Comparison of ENCODE assay signal across 21 cellular contexts in the genomic region with DNA sequence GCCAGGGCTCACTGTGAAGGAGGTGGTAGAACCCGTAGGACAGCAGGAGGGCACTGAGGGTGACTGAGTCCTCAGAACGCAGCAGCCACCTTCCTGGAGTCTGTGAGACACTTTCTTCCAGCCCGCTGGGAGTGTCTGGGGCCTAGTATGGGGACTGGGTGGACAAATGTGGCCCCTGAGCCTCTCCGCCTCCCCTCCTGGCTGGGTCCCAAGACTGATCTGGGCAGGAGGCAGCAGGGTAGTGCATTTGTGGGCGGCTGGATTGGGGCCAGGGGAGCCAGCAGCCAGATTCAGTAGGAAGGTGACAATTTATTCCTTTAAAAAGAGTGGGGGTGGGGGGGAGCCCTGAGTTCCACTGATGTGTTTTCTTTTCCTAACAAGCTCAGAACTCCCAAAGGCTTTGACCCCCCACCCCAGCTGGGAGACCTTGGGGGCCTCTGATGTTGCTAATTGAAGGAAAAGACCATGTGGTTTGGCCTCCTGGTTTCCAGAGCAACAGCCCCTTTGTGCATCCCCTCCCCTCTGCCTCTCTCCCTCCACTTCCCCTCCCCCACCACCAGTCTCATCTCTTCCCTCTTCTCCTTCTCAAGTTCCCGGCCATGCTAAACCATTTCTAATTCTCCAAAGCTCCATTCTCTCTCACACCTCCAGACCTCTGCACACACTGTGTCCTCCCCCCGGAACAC. TPM values are rescaled to one million over a fixed set of nuclear protein-coding genes. Genes with fewer than 3 reads are reported as not detected.
DNase-seq lines count a peak whose midpoint lies in the region; ATAC-seq and TF ChIP-seq lines count a peak whose summit lies in the region.
"Had no signal": no experiment of that assay in that cellular context is flagged by ENCODE, and none has a peak within 500 bp of the region (broad histone marks: within the 10 kb centered on the region; RNA-seq: fewer than 3 reads in every experiment).

No MANE protein-coding gene starts in this region.

- H3K27ac ChIP-seq in iPS-18a (ENCODE audit: low read length): peak overlapping the region; percentile 34
- H3K27ac ChIP-seq in CD8-positive, alpha-beta memory T cell (ENCODE audit: low read depth, low read length): no peak overlapping the region
- H3K27ac ChIP-seq in gastrocnemius medialis: no peak overlapping the region
- H3K27ac ChIP-seq: GM23248, uterus had no signal

- peaks cover 9% of the 10 kb centered on the region for H3K27me3 Mint-ChIP-seq in stimulated activated memory B cell treated with anti-CD40 and anti-IgM and Interleukin-4, amounts not matched to agents 10 μg/mL and 1 μg/mL and 100 μg/mL, for 72 hours
- peaks cover 8 to 22% of the 10 kb centered on the region in 2 donors for H3K27me3 Mint-ChIP-seq in CD8-positive, alpha-beta memory T cell

- CTCF ChIA-PET in CD8-positive, alpha-beta memory T cell (lab: Charles Lee): no interaction called here

- H3K9ac ChIP-seq in iPS-18a (ENCODE audit: low read length): peak overlapping the region; percentile 46
- H3K9ac ChIP-seq: GM23248 had no signal

- no peak for TF ChIP-seq CTCF in gastrocnemius medialis (IDR thresholded peaks at IDR 0.05 in 4 of 5, conservative IDR thresholded peaks at IDR 0.05 in 1 of 5)

- no peaks in the 10 kb centered on the region for H3K36me3 Mint-ChIP-seq in stimulated activated memory B cell treated with anti-CD40 and anti-IgM and Interleukin-4, amounts not matched to agents 10 μg/mL and 1 μg/mL and 100 μg/mL, for 72 hours
- H3K36me3 Mint-ChIP-seq in CD8-positive, alpha-beta memory T cell: no peaks in the 10 kb centered on the region
- H3K36me3 Mint-ChIP-seq: activated naive CD8-positive, alpha-beta T cell treated with anti-CD3 and anti-CD28 coated beads, Interleukin-2, amount 10 ng/mL, durations not matched to agents 7 days and 5 days had no signal

- DNase-seq in NCI-H2081 (lab: John Stamatoyannopoulos, UW) (peak; percentile 6 to 13), NCI-H2081 treated with DMSO at 0.1 percent for 48 hours (lab: John Stamatoyannopoulos, UW) (no peak), RPMI8226 (peak; percentile 51), AG08396 (ENCODE audit: low spot score) (no peak), gastrocnemius medialis (no peak)
- no peak for DNase-seq in CD8-positive, alpha-beta memory T cell
- DNase-seq: activated CD4-positive, alpha-beta T cell treated with anti-CD3 and anti-CD28 coated beads, Interleukin-2, amount 50 U/mL, for 4 hours; activated naive CD8-positive, alpha-beta T cell treated with anti-CD3 and anti-CD28 coated beads, Interleukin-2, amount 10 ng/mL, durations not matched to agents 7 days and 5 days; activated T-cell treated with anti-CD3 and anti-CD28 coated beads, Interleukin-2, amount 50 U/mL, for 4 hours; GM23248; NCI-H524 treated with DMSO at 0.1 percent for 48 hours; stimulated activated CD4-positive, alpha-beta T cell treated with anti-CD3 and anti-CD28 coated beads, Interleukin-12 subunit alpha, Interleukin-12 subunit beta, amount 100 ng/mL, for 4 hours; stimulated activated naive CD8-positive, alpha-beta T cell treated with anti-CD3 and anti-CD28 coated beads, Interleukin-15, Interleukin-2, amounts not matched to agents 100 U/mL and 50 U/mL, for 24 hours; uterus had no signal

- ATAC-seq in stimulated activated memory B cell treated with anti-CD40 and anti-IgM and Interleukin-4, amounts not matched to agents 10 μg/mL and 1 μg/mL and 100 μg/mL, for 72 hours: no peak
- ATAC-seq in gastrocnemius medialis: no peak
- ATAC-seq: activated T-cell treated with anti-CD3 and anti-CD28 coated beads, Interleukin-2, amount 50 U/mL, for 4 hours; Panc1; stimulated activated naive CD8-positive, alpha-beta T cell treated with anti-CD3 and anti-CD28 coated beads, Interleukin-15, Interleukin-2, amounts not matched to agents 100 U/mL and 50 U/mL, for 24 hours had no signal

- peaks cover 41% of the 10 kb centered on the region for H3K4me1 Mint-ChIP-seq in stimulated activated memory B cell treated with anti-CD40 and anti-IgM and Interleukin-4, amounts not matched to agents 10 μg/mL and 1 μg/mL and 100 μg/mL, for 72 hours
- H3K4me1 Mint-ChIP-seq in CD8-positive, alpha-beta memory T cell: peaks cover 0 to 5% (median 0%) of the 10 kb centered on the region in 3 donors

- H3K4me3 Mint-ChIP-seq in stimulated activated memory B cell treated with anti-CD40 and anti-IgM and Interleukin-4, amounts not matched to agents 10 μg/mL and 1 μg/mL and 100 μg/mL, for 72 hours: no peak overlapping the region
- H3K4me3 Mint-ChIP-seq in CD8-positive, alpha-beta memory T cell: no peak overlapping the region
- H3K4me3 Mint-ChIP-seq: activated naive CD8-positive, alpha-beta T cell treated with anti-CD3 and anti-CD28 coated beads, Interleukin-2, amount 10 ng/mL, durations not matched to agents 7 days and 5 days; activated T-cell treated with anti-CD3 and anti-CD28 coated beads, Interleukin-2, amount 50 U/mL, for 4 hours had no signal

- intact Hi-C loops in gastrocnemius medialis (cut with DNase I; ENCODE audit: low total_unique reads): no loop called here

- H3K36me3 ChIP-seq in iPS-18a (ENCODE audit: control insufficient read depth, low read depth, low read length): no peaks in the 10 kb centered on the region
- H3K36me3 ChIP-seq in CD8-positive, alpha-beta memory T cell (ENCODE audit: insufficient read depth, low read length): no peaks in the 10 kb centered on the region
- no peaks in the 10 kb centered on the region for H3K36me3 ChIP-seq in gastrocnemius medialis
- H3K36me3 ChIP-seq: uterus had no signal

- no peak for TF ChIP-seq POLR2A in gastrocnemius medialis (IDR thresholded peaks at IDR 0.05)

- H3K4me1 ChIP-seq in iPS-18a (ENCODE audit: control insufficient read depth, low read depth, low read length) (peaks cover 45% of the 10 kb centered on the region), gastrocnemius medialis (no peaks in the 10 kb centered on the region)
- H3K4me1 ChIP-seq in CD8-positive, alpha-beta memory T cell (ENCODE audit: insufficient read depth, low read length): no peaks in the 10 kb centered on the region
- H3K4me1 ChIP-seq: uterus had no signal

- H3K9me3 ChIP-seq in iPS-18a (ENCODE audit: control insufficient read depth, low read depth, low read length) (no peaks in the 10 kb centered on the region), gastrocnemius medialis (no peaks in the 10 kb centered on the region)
- no peaks in the 10 kb centered on the region for H3K9me3 ChIP-seq in CD8-positive, alpha-beta memory T cell (ENCODE audit: low read length)
- H3K9me3 ChIP-seq: uterus had no signal

- H3K4me3 ChIP-seq in iPS-18a (ENCODE audit: low read length) (no peak overlapping the region), gastrocnemius medialis (no peak overlapping the region)
- H3K4me3 ChIP-seq in CD8-positive, alpha-beta memory T cell (ENCODE audit: low read length): no peak overlapping the region
- H3K4me3 ChIP-seq: GM23248, uterus had no signal

- POLR2A ChIA-PET in CD8-positive, alpha-beta memory T cell (lab: Charles Lee): no interaction called here

- no peaks in the 10 kb centered on the region for H3K9me3 Mint-ChIP-seq in stimulated activated memory B cell treated with anti-CD40 and anti-IgM and Interleukin-4, amounts not matched to agents 10 μg/mL and 1 μg/mL and 100 μg/mL, for 72 hours
- no peaks in the 10 kb centered on the region for H3K9me3 Mint-ChIP-seq in CD8-positive, alpha-beta memory T cell
- H3K9me3 Mint-ChIP-seq: activated T-cell treated with anti-CD3 and anti-CD28 coated beads, Interleukin-2, amount 50 U/mL, for 4 hours had no signal

- in situ Hi-C loops in gastrocnemius medialis (cut with MboI; ENCODE audit: low sequenced_read_pairs in 4 of 4): no loop called here

- peak overlapping the region; percentile 40 for H3K27ac Mint-ChIP-seq in stimulated activated memory B cell treated with anti-CD40 and anti-IgM and Interleukin-4, amounts not matched to agents 10 μg/mL and 1 μg/mL and 100 μg/mL, for 72 hours
- H3K27ac Mint-ChIP-seq in CD8-positive, alpha-beta memory T cell: no peak overlapping the region
- H3K27ac Mint-ChIP-seq: activated naive CD8-positive, alpha-beta T cell treated with anti-CD3 and anti-CD28 coated beads, Interleukin-2, amount 10 ng/mL, durations not matched to agents 7 days and 5 days had no signal

- H3K27me3 ChIP-seq in iPS-18a (ENCODE audit: control insufficient read depth, insufficient read depth, low read length) (no peaks in the 10 kb centered on the region), gastrocnemius medialis (no peaks in the 10 kb centered on the region)
- H3K27me3 ChIP-seq in CD8-positive, alpha-beta memory T cell (ENCODE audit: insufficient read depth, low read length, poor library complexity, severe bottlenecking): no peaks in the 10 kb centered on the region
- H3K27me3 ChIP-seq: uterus had no signal

RNA-seq across cellular contexts. Expression of a gene that starts 4.4 kb away (rescaled TPM):
- not detected for total RNA-seq in CD8-positive, alpha-beta memory T cell
- polyA plus RNA-seq in CD8-positive, alpha-beta memory T cell: not detected
- total RNA-seq in gastrocnemius medialis: not detected
- total RNA-seq: activated naive CD8-positive, alpha-beta T cell treated with anti-CD3 and anti-CD28 coated beads, Interleukin-2, amount 10 ng/mL, durations not matched to agents 7 days and 5 days; activated T-cell treated with anti-CD3 and anti-CD28 coated beads, Interleukin-2, amount 50 U/mL, for 4 hours; cardiac septum; fibroblast of villous mesenchyme; GM23248; lower leg skin; pulmonary artery endothelial cell; uterus had no signal
- polyA plus RNA-seq: GM23248 had no signal

Comparison
In these comparisons a context has a peak if more than half of its experiments do, and no peak if none do; other contexts are left out.
1. DNase-seq: peak in NCI-H2081 (2 of 2) and RPMI8226 (single experiment); none in NCI-H2081 treated with DMSO at 0.1 percent for 48 hours (single experiment), CD8-positive, alpha-beta memory T cell (0 of 5), AG08396 (single experiment) and gastrocnemius medialis (0 of 2).